ENCODE assay signal across 34 cellular contexts in genomic region chr1:2809656-2810055, GRCh38.
"Had no signal": no experiment of that assay in that cellular context is flagged by ENCODE, and none has a peak within 500 bp of the region (broad histone marks: within the 10 kb centered on the region; RNA-seq: fewer than 3 reads in every experiment).

No MANE protein-coding gene starts in this region.

- H3K4me2 ChIP-seq: KMS-11 had no signal

- H3K9ac ChIP-seq: KMS-11 had no signal

- DNase-seq: Karpas-422, Kasumi-1, MG63, MM.1S, MV-4-11, NCI-H1048, NCI-H1092, NCI-H1092 treated with DMSO at 0.1 percent for 48 hours, NCI-H1105, NCI-H1105 treated with DMSO at 0.1 percent for 48 hours, NCI-H1417, NCI-H1417 treated with DMSO at 0.1 percent for 48 hours, NCI-H1436 treated with DMSO at 0.1 percent for 48 hours, NCI-H146, NCI-H1694, NCI-H1694 treated with DMSO at 0.1 percent for 48 hours, NCI-H187, NCI-H187 treated with DMSO at 0.1 percent for 48 hours, NCI-H1930, NCI-H2029, NCI-H2029 treated with DMSO at 0.1 percent for 48 hours, NCI-H2081, NCI-H2081 treated with DMSO at 0.1 percent for 48 hours, NCI-H2107, NCI-H2171, NCI-H2171 treated with DMSO at 0.1 percent for 48 hours, NCI-H2227 treated with DMSO at 0.1 percent for 48 hours, NCI-H226, NCI-H345, NCI-H446, NCI-H446 treated with DMSO at 0.1 percent for 48 hours, NCI-H510A, NCI-H510A treated with DMSO at 0.1 percent for 48 hours had no signal

- H3K4me3 ChIP-seq: MG63 had no signal

- H3K27ac ChIP-seq: KMS-11 had no signal

- H3K36me3 ChIP-seq: MG63 had no signal
